ENCODE assay signal across 1 cellular context in the genomic region with DNA sequence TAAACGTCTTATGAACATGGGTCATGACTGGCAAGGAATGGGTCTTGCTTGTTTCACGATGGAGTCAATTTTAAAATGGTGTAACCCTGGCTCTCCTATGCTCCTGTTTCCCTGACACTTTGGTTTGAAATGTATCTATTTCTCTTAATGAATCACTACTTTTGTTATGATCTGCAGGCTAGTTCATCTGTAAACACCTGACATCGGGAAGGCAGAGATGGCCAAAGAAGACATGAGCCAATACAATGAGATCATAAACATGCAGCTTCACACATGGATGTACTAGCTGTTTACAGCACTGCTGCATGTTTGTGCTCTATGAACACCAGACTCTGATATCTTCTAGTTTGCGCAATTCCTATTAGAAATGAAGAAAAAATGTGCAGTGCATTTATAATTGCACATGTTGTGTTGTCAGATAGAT.
TF ChIP-seq lines count a peak whose summit lies in the region.

No MANE protein-coding gene starts in this region.

TF ChIP-seq in K562, 482 proteins besides CTCF, POLR2A, EP300 and RAD21 (continued from another document and continues in another):
- TF ChIP-seq, protein P1, sequence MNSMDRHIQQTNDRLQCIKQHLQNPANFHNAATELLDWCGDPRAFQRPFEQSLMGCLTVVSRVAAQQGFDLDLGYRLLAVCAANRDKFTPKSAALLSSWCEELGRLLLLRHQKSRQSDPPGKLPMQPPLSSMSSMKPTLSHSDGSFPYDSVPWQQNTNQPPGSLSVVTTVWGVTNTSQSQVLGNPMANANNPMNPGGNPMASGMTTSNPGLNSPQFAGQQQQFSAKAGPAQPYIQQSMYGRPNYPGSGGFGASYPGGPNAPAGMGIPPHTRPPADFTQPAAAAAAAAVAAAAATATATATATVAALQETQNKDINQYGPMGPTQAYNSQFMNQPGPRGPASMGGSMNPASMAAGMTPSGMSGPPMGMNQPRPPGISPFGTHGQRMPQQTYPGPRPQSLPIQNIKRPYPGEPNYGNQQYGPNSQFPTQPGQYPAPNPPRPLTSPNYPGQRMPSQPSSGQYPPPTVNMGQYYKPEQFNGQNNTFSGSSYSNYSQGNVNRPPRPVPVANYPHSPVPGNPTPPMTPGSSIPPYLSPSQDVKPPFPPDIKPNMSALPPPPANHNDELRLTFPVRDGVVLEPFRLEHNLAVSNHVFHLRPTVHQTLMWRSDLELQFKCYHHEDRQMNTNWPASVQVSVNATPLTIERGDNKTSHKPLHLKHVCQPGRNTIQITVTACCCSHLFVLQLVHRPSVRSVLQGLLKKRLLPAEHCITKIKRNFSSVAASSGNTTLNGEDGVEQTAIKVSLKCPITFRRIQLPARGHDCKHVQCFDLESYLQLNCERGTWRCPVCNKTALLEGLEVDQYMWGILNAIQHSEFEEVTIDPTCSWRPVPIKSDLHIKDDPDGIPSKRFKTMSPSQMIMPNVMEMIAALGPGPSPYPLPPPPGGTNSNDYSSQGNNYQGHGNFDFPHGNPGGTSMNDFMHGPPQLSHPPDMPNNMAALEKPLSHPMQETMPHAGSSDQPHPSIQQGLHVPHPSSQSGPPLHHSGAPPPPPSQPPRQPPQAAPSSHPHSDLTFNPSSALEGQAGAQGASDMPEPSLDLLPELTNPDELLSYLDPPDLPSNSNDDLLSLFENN (IDR thresholded peaks at IDR 0.05; ENCODE audit: low read depth in 2 of 2, low read length in 2 of 2) = no peak
- TF ChIP-seq, protein P2, sequence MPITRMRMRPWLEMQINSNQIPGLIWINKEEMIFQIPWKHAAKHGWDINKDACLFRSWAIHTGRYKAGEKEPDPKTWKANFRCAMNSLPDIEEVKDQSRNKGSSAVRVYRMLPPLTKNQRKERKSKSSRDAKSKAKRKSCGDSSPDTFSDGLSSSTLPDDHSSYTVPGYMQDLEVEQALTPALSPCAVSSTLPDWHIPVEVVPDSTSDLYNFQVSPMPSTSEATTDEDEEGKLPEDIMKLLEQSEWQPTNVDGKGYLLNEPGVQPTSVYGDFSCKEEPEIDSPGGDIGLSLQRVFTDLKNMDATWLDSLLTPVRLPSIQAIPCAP (CRISPR knock-in tag; IDR thresholded peaks at IDR 0.05; ENCODE audit: borderline replicate concordance) = no peak
- no peak for TF ChIP-seq FOXJ3 (CRISPR knock-in tag; IDR thresholded peaks at IDR 0.05)
- TF ChIP-seq ZNF165 (CRISPR knock-in tag; IDR thresholded peaks at IDR 0.05; ENCODE audit: borderline replicate concordance) = no peak
- TF ChIP-seq, protein P3, sequence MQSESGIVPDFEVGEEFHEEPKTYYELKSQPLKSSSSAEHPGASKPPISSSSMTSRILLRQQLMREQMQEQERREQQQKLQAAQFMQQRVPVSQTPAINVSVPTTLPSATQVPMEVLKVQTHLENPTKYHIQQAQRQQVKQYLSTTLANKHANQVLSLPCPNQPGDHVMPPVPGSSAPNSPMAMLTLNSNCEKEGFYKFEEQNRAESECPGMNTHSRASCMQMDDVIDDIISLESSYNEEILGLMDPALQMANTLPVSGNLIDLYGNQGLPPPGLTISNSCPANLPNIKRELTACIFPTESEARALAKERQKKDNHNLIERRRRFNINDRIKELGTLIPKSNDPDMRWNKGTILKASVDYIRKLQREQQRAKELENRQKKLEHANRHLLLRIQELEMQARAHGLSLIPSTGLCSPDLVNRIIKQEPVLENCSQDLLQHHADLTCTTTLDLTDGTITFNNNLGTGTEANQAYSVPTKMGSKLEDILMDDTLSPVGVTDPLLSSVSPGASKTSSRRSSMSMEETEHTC (IDR thresholded peaks at IDR 0.05) = no peak
- TF ChIP-seq ZNF121 (CRISPR knock-in tag; conservative IDR thresholded peaks at IDR 0.05) = no peak
- TF ChIP-seq HNRNPK (IDR thresholded peaks at IDR 0.05; ENCODE audit: low read depth, low read length, poor library complexity, severe bottlenecking) = no peak
- TF ChIP-seq, protein P4, sequence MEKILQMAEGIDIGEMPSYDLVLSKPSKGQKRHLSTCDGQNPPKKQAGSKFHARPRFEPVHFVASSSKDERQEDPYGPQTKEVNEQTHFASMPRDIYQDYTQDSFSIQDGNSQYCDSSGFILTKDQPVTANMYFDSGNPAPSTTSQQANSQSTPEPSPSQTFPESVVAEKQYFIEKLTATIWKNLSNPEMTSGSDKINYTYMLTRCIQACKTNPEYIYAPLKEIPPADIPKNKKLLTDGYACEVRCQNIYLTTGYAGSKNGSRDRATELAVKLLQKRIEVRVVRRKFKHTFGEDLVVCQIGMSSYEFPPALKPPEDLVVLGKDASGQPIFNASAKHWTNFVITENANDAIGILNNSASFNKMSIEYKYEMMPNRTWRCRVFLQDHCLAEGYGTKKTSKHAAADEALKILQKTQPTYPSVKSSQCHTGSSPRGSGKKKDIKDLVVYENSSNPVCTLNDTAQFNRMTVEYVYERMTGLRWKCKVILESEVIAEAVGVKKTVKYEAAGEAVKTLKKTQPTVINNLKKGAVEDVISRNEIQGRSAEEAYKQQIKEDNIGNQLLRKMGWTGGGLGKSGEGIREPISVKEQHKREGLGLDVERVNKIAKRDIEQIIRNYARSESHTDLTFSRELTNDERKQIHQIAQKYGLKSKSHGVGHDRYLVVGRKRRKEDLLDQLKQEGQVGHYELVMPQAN (IDR thresholded peaks at IDR 0.05; ENCODE audit: borderline replicate concordance) = no peak
- TF ChIP-seq, protein P5, sequence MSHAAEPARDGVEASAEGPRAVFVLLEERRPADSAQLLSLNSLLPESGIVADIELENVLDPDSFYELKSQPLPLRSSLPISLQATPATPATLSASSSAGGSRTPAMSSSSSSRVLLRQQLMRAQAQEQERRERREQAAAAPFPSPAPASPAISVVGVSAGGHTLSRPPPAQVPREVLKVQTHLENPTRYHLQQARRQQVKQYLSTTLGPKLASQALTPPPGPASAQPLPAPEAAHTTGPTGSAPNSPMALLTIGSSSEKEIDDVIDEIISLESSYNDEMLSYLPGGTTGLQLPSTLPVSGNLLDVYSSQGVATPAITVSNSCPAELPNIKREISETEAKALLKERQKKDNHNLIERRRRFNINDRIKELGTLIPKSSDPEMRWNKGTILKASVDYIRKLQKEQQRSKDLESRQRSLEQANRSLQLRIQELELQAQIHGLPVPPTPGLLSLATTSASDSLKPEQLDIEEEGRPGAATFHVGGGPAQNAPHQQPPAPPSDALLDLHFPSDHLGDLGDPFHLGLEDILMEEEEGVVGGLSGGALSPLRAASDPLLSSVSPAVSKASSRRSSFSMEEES (CRISPR knock-in tag; IDR thresholded peaks at IDR 0.05) = no peak
- TF ChIP-seq, protein P6, sequence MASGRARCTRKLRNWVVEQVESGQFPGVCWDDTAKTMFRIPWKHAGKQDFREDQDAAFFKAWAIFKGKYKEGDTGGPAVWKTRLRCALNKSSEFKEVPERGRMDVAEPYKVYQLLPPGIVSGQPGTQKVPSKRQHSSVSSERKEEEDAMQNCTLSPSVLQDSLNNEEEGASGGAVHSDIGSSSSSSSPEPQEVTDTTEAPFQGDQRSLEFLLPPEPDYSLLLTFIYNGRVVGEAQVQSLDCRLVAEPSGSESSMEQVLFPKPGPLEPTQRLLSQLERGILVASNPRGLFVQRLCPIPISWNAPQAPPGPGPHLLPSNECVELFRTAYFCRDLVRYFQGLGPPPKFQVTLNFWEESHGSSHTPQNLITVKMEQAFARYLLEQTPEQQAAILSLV (tag; IDR thresholded peaks at IDR 0.05) = peak; percentile 36; the same call in 1 of the 2 replicates
- no peak for TF ChIP-seq NFE2 (IDR thresholded peaks at IDR 0.05; ENCODE audit: low read depth)
- no peak for TF ChIP-seq MTF1 (CRISPR knock-in tag; IDR thresholded peaks at IDR 0.05; ENCODE audit: borderline replicate concordance)
- TF ChIP-seq TEAD1 (CRISPR knock-in tag; IDR thresholded peaks at IDR 0.05) = no peak
- TF ChIP-seq SP1 (CRISPR knock-in tag; IDR thresholded peaks at IDR 0.05) = no peak
- peak; percentile 92 for TF ChIP-seq DMBX1 (CRISPR knock-in tag; IDR thresholded peaks at IDR 0.05; ENCODE audit: borderline replicate concordance)
- TF ChIP-seq ARHGAP35 (IDR thresholded peaks at IDR 0.05; ENCODE audit: partially characterized antibody) = no peak
- TF ChIP-seq, protein P7, sequence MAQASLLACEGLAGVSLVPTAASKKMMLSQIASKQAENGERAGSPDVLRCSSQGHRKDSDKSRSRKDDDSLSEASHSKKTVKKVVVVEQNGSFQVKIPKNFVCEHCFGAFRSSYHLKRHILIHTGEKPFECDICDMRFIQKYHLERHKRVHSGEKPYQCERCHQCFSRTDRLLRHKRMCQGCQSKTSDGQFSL (CRISPR knock-in tag; IDR thresholded peaks at IDR 0.05) = no peak
- TF ChIP-seq, protein P7 (tag; IDR thresholded peaks at IDR 0.05) = peak in 1 of 2 experiments; percentile 76; a peak in 1 of 4 replicates
- no peak for TF ChIP-seq POLR2AphosphoS2 (IDR thresholded peaks at IDR 0.05; ENCODE audit: low read length)
- TF ChIP-seq KDM4B (IDR thresholded peaks at IDR 0.05; ENCODE audit: borderline replicate concordance in 2 of 2, low read depth in 1 of 2) = no peak
- TF ChIP-seq HEY1 (CRISPR knock-in tag; IDR thresholded peaks at IDR 0.05; ENCODE audit: borderline replicate concordance) = no peak
- no peak for TF ChIP-seq ZNF785 (CRISPR knock-in tag; IDR thresholded peaks at IDR 0.05)
- no peak for TF ChIP-seq TEAD4 (IDR thresholded peaks at IDR 0.05; ENCODE audit: low read length)
- TF ChIP-seq TEAD4 (CRISPR knock-in tag; IDR thresholded peaks at IDR 0.05; ENCODE audit: borderline replicate concordance) = no peak
- TF ChIP-seq, protein P8, sequence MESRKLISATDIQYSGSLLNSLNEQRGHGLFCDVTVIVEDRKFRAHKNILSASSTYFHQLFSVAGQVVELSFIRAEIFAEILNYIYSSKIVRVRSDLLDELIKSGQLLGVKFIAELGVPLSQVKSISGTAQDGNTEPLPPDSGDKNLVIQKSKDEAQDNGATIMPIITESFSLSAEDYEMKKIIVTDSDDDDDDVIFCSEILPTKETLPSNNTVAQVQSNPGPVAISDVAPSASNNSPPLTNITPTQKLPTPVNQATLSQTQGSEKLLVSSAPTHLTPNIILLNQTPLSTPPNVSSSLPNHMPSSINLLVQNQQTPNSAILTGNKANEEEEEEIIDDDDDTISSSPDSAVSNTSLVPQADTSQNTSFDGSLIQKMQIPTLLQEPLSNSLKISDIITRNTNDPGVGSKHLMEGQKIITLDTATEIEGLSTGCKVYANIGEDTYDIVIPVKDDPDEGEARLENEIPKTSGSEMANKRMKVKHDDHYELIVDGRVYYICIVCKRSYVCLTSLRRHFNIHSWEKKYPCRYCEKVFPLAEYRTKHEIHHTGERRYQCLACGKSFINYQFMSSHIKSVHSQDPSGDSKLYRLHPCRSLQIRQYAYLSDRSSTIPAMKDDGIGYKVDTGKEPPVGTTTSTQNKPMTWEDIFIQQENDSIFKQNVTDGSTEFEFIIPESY (CRISPR knock-in tag; IDR thresholded peaks at IDR 0.05) = no peak
- no peak for TF ChIP-seq ZKSCAN1 (IDR thresholded peaks at IDR 0.05; ENCODE audit: low read depth, low read length)
- no peak for TF ChIP-seq SMARCA5 (IDR thresholded peaks at IDR 0.05)
- no peak for TF ChIP-seq KLF1 (tag; IDR thresholded peaks at IDR 0.05)
- TF ChIP-seq GTF2F1 (IDR thresholded peaks at IDR 0.05; ENCODE audit: low read depth, low read length) = no peak
- TF ChIP-seq ZNF224 (CRISPR knock-in tag; IDR thresholded peaks at IDR 0.05) = no peak
- no peak for TF ChIP-seq ELF1 (tag; IDR thresholded peaks at IDR 0.05)
- TF ChIP-seq, protein P9, sequence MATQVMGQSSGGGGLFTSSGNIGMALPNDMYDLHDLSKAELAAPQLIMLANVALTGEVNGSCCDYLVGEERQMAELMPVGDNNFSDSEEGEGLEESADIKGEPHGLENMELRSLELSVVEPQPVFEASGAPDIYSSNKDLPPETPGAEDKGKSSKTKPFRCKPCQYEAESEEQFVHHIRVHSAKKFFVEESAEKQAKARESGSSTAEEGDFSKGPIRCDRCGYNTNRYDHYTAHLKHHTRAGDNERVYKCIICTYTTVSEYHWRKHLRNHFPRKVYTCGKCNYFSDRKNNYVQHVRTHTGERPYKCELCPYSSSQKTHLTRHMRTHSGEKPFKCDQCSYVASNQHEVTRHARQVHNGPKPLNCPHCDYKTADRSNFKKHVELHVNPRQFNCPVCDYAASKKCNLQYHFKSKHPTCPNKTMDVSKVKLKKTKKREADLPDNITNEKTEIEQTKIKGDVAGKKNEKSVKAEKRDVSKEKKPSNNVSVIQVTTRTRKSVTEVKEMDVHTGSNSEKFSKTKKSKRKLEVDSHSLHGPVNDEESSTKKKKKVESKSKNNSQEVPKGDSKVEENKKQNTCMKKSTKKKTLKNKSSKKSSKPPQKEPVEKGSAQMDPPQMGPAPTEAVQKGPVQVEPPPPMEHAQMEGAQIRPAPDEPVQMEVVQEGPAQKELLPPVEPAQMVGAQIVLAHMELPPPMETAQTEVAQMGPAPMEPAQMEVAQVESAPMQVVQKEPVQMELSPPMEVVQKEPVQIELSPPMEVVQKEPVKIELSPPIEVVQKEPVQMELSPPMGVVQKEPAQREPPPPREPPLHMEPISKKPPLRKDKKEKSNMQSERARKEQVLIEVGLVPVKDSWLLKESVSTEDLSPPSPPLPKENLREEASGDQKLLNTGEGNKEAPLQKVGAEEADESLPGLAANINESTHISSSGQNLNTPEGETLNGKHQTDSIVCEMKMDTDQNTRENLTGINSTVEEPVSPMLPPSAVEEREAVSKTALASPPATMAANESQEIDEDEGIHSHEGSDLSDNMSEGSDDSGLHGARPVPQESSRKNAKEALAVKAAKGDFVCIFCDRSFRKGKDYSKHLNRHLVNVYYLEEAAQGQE (CRISPR knock-in tag; IDR thresholded peaks at IDR 0.05; ENCODE audit: low read depth) = no peak
- no peak for TF ChIP-seq ZC3H8 (IDR thresholded peaks at IDR 0.05)
- TF ChIP-seq ZNF778 (CRISPR knock-in tag; IDR thresholded peaks at IDR 0.05) = no peak
- TF ChIP-seq ZNF12 (CRISPR knock-in tag; IDR thresholded peaks at IDR 0.05) = no peak
- no peak for TF ChIP-seq NR3C1 (CRISPR knock-in tag; IDR thresholded peaks at IDR 0.05)
- TF ChIP-seq ZNF253 (CRISPR knock-in tag; conservative IDR thresholded peaks at IDR 0.05) = no peak
- no peak for TF ChIP-seq ELF2 (CRISPR knock-in tag; IDR thresholded peaks at IDR 0.05)
- TF ChIP-seq ZNF830 (CRISPR knock-in tag; IDR thresholded peaks at IDR 0.05) = no peak
- TF ChIP-seq IFI16 (CRISPR knock-in tag; IDR thresholded peaks at IDR 0.05) = no peak
- TF ChIP-seq ZNF197 (CRISPR knock-in tag; IDR thresholded peaks at IDR 0.05; ENCODE audit: low read depth) = no peak
- TF ChIP-seq ETV5 (CRISPR knock-in tag; IDR thresholded peaks at IDR 0.05; ENCODE audit: low read depth) = peak; percentile 31; the same call in 1 of the 2 replicates
- no peak for TF ChIP-seq MYBL2 (IDR thresholded peaks at IDR 0.05; ENCODE audit: low read depth)
- no peak for TF ChIP-seq MYBL2 (CRISPR knock-in tag; IDR thresholded peaks at IDR 0.05; ENCODE audit: borderline replicate concordance)
- TF ChIP-seq FUS (optimal IDR thresholded peaks at IDR 0.05; ENCODE audit: low read depth, low read length) = no peak
- peak; percentile 75; the same call in 1 of the 2 replicates for TF ChIP-seq ZNF583 (CRISPR knock-in tag; IDR thresholded peaks at IDR 0.05)
- no peak for TF ChIP-seq U2AF1 (optimal IDR thresholded peaks at IDR 0.05; ENCODE audit: low read depth, low read length)
